In the genomic region with DNA sequence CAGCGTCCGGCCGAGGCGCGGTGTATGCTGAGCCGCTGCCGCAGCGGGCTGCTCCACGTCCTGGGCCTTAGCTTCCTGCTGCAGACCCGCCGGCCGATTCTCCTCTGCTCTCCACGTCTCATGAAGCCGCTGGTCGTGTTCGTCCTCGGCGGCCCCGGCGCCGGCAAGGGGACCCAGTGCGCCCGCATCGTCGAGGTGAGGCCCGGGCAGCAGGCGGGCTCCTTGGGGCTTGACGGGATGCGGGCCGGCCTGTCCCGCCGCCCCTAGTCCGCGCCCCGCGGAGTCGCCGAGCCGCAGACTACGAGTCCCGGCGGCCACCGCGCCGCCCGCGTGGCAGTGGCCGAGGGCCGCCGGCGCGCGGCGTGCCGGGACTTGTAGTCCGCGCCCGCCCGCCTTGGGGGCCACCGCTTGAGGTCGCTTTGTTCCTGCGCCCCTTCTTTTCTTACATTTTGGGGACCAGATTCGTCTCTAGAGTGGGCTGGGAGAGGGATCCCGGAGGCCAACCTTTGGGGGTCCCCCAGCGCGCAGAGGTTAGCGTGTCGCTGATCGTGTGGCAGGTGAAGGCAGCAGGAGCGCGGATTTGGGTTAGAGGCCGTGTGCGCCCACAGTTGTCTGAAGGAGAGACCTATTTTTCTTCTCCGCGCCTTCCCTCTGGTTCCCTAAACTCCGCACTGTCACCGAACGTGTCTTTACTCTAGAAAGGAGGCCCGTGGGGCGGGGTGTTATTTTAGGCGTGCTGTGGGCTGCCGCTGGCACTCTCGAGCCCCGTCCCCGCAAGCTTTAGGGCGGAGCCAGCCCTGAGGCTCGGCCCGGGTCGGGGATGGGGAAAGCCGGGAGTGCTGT, we compare ENCODE assay signal across 1 cellular context.
TF ChIP-seq lines count a peak whose summit lies in the region.

No MANE protein-coding gene starts in this region.

TF ChIP-seq in HepG2, 621 proteins besides CTCF, POLR2A, EP300 and RAD21 (continued from another document and continues in another):
- TF ChIP-seq, protein P1, sequence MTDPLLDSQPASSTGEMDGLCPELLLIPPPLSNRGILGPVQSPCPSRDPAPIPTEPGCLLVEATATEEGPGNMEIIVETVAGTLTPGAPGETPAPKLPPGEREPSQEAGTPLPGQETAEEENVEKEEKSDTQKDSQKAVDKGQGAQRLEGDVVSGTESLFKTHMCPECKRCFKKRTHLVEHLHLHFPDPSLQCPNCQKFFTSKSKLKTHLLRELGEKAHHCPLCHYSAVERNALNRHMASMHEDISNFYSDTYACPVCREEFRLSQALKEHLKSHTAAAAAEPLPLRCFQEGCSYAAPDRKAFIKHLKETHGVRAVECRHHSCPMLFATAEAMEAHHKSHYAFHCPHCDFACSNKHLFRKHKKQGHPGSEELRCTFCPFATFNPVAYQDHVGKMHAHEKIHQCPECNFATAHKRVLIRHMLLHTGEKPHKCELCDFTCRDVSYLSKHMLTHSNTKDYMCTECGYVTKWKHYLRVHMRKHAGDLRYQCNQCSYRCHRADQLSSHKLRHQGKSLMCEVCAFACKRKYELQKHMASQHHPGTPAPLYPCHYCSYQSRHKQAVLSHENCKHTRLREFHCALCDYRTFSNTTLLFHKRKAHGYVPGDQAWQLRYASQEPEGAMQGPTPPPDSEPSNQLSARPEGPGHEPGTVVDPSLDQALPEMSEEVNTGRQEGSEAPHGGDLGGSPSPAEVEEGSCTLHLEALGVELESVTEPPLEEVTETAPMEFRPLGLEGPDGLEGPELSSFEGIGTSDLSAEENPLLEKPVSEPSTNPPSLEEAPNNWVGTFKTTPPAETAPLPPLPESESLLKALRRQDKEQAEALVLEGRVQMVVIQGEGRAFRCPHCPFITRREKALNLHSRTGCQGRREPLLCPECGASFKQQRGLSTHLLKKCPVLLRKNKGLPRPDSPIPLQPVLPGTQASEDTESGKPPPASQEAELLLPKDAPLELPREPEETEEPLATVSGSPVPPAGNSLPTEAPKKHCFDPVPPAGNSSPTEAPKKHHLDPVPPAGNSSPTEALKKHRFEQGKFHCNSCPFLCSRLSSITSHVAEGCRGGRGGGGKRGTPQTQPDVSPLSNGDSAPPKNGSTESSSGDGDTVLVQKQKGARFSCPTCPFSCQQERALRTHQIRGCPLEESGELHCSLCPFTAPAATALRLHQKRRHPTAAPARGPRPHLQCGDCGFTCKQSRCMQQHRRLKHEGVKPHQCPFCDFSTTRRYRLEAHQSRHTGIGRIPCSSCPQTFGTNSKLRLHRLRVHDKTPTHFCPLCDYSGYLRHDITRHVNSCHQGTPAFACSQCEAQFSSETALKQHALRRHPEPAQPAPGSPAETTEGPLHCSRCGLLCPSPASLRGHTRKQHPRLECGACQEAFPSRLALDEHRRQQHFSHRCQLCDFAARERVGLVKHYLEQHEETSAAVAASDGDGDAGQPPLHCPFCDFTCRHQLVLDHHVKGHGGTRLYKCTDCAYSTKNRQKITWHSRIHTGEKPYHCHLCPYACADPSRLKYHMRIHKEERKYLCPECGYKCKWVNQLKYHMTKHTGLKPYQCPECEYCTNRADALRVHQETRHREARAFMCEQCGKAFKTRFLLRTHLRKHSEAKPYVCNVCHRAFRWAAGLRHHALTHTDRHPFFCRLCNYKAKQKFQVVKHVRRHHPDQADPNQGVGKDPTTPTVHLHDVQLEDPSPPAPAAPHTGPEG (CRISPR knock-in tag; IDR thresholded peaks at IDR 0.05), result peak; percentile 70; the same call in 1 of the 2 replicates
- TF ChIP-seq ZNF430 (CRISPR knock-in tag; IDR thresholded peaks at IDR 0.05) (peak; percentile 27; the same call in 1 of the 2 replicates), TAF1 (CRISPR knock-in tag; IDR thresholded peaks at IDR 0.05) (peak; percentile 61), ZNF747 (CRISPR knock-in tag; IDR thresholded peaks at IDR 0.05; ENCODE audit: borderline replicate concordance) (0 out of 2 replicates have a peak, but pooled peaks have one; percentile 1), GTF3A (CRISPR knock-in tag; conservative IDR thresholded peaks at IDR 0.05) (no peak), ZNF570 (CRISPR knock-in tag; IDR thresholded peaks at IDR 0.05; ENCODE audit: borderline replicate concordance) (no peak), EEA1 (CRISPR knock-in tag; IDR thresholded peaks at IDR 0.05; ENCODE audit: borderline replicate concordance) (no peak), XRCC5 (optimal IDR thresholded peaks at IDR 0.05; ENCODE audit: low read length) (peak; percentile 78), SAFB2 (CRISPR knock-in tag; IDR thresholded peaks at IDR 0.05; ENCODE audit: borderline replicate concordance, low read depth) (peak; percentile 37; the same call in 1 of the 2 replicates), ZNF256 (CRISPR knock-in tag; conservative IDR thresholded peaks at IDR 0.05) (peak; percentile 77; the same call in 1 of the 2 replicates), PHF20 (CRISPR knock-in tag; IDR thresholded peaks at IDR 0.05) (peak; percentile 59), REL (CRISPR knock-in tag; conservative IDR thresholded peaks at IDR 0.05) (peak; percentile 65; the same call in 1 of the 2 replicates), ASH2L (IDR thresholded peaks at IDR 0.05; ENCODE audit: insufficient read length, low read depth, low read length) (peak; percentile 78), CREM (IDR thresholded peaks at IDR 0.05) (peak; percentile 35; the same call in 1 of the 2 replicates), CREM (CRISPR knock-in tag; IDR thresholded peaks at IDR 0.05) (no peak), GZF1 (CRISPR knock-in tag; IDR thresholded peaks at IDR 0.05) (peak; percentile 43; the same call in 1 of the 2 replicates), ZFP37 (CRISPR knock-in tag; IDR thresholded peaks at IDR 0.05; ENCODE audit: borderline replicate concordance) (0 out of 2 replicates have a peak, but pooled peaks have one; percentile 41), SRY (CRISPR knock-in tag; IDR thresholded peaks at IDR 0.05) (peak; percentile 45; the same call in 1 of the 2 replicates), ZBTB7A (CRISPR knock-in tag; IDR thresholded peaks at IDR 0.05) (0 out of 2 replicates have a peak, but pooled peaks have one; percentile 26), ZNF543 (CRISPR knock-in tag; IDR thresholded peaks at IDR 0.05) (0 out of 2 replicates have a peak, but pooled peaks have one; percentile 23), JARID2 (CRISPR knock-in tag; IDR thresholded peaks at IDR 0.05; ENCODE audit: insufficient replicate concordance) (no peak), HDAC1 (CRISPR knock-in tag; IDR thresholded peaks at IDR 0.05) (peak; percentile 43), CBX1 (IDR thresholded peaks at IDR 0.05; ENCODE audit: low read depth) (no peak), MAZ (IDR thresholded peaks at IDR 0.05; ENCODE audit: borderline replicate concordance, low read depth, low read length) (no peak; the same call in 1 of the 2 replicates), MAZ (CRISPR knock-in tag; IDR thresholded peaks at IDR 0.05; ENCODE audit: low read depth) (peak; percentile 10; the same call in 1 of the 2 replicates), ARID2 (CRISPR knock-in tag; IDR thresholded peaks at IDR 0.05; ENCODE audit: borderline replicate concordance) (0 out of 2 replicates have a peak, but pooled peaks have one; percentile 50), SP5 (CRISPR knock-in tag; IDR thresholded peaks at IDR 0.05; ENCODE audit: borderline replicate concordance, low read depth) (peak; percentile 54; the same call in 1 of the 2 replicates), NCOA2 (CRISPR knock-in tag; IDR thresholded peaks at IDR 0.05) (no peak), HNRNPLL (IDR thresholded peaks at IDR 0.05; ENCODE audit: low read depth, low read length, poor library complexity, severe bottlenecking) (peak; percentile 56), ZNF792 (CRISPR knock-in tag; IDR thresholded peaks at IDR 0.05) (no peak), NR2C2 (CRISPR knock-in tag; IDR thresholded peaks at IDR 0.05; ENCODE audit: borderline replicate concordance) (peak; percentile 73), NAIF1 (CRISPR knock-in tag; IDR thresholded peaks at IDR 0.05; ENCODE audit: borderline replicate concordance) (no peak)
- TF ChIP-seq, protein P2, sequence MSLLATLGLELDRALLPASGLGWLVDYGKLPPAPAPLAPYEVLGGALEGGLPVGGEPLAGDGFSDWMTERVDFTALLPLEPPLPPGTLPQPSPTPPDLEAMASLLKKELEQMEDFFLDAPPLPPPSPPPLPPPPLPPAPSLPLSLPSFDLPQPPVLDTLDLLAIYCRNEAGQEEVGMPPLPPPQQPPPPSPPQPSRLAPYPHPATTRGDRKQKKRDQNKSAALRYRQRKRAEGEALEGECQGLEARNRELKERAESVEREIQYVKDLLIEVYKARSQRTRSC (CRISPR knock-in tag; IDR thresholded peaks at IDR 0.05; ENCODE audit: low read depth), result no peak
- TF ChIP-seq, protein P3, sequence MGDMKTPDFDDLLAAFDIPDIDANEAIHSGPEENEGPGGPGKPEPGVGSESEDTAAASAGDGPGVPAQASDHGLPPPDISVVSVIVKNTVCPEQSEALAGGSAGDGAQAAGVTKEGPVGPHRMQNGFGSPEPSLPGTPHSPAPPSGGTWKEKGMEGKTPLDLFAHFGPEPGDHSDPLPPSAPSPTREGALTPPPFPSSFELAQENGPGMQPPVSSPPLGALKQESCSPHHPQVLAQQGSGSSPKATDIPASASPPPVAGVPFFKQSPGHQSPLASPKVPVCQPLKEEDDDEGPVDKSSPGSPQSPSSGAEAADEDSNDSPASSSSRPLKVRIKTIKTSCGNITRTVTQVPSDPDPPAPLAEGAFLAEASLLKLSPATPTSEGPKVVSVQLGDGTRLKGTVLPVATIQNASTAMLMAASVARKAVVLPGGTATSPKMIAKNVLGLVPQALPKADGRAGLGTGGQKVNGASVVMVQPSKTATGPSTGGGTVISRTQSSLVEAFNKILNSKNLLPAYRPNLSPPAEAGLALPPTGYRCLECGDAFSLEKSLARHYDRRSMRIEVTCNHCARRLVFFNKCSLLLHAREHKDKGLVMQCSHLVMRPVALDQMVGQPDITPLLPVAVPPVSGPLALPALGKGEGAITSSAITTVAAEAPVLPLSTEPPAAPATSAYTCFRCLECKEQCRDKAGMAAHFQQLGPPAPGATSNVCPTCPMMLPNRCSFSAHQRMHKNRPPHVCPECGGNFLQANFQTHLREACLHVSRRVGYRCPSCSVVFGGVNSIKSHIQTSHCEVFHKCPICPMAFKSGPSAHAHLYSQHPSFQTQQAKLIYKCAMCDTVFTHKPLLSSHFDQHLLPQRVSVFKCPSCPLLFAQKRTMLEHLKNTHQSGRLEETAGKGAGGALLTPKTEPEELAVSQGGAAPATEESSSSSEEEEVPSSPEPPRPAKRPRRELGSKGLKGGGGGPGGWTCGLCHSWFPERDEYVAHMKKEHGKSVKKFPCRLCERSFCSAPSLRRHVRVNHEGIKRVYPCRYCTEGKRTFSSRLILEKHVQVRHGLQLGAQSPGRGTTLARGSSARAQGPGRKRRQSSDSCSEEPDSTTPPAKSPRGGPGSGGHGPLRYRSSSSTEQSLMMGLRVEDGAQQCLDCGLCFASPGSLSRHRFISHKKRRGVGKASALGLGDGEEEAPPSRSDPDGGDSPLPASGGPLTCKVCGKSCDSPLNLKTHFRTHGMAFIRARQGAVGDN (CRISPR knock-in tag; IDR thresholded peaks at IDR 0.05), result peak; percentile 91
- TF ChIP-seq, protein P4, sequence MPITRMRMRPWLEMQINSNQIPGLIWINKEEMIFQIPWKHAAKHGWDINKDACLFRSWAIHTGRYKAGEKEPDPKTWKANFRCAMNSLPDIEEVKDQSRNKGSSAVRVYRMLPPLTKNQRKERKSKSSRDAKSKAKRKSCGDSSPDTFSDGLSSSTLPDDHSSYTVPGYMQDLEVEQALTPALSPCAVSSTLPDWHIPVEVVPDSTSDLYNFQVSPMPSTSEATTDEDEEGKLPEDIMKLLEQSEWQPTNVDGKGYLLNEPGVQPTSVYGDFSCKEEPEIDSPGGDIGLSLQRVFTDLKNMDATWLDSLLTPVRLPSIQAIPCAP (CRISPR knock-in tag; IDR thresholded peaks at IDR 0.05; ENCODE audit: low read depth), result no peak
- TF ChIP-seq, protein P5, sequence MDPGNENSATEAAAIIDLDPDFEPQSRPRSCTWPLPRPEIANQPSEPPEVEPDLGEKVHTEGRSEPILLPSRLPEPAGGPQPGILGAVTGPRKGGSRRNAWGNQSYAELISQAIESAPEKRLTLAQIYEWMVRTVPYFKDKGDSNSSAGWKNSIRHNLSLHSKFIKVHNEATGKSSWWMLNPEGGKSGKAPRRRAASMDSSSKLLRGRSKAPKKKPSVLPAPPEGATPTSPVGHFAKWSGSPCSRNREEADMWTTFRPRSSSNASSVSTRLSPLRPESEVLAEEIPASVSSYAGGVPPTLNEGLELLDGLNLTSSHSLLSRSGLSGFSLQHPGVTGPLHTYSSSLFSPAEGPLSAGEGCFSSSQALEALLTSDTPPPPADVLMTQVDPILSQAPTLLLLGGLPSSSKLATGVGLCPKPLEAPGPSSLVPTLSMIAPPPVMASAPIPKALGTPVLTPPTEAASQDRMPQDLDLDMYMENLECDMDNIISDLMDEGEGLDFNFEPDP (CRISPR knock-in tag; conservative IDR thresholded peaks at IDR 0.05), result no peak
- TF ChIP-seq, protein P6, sequence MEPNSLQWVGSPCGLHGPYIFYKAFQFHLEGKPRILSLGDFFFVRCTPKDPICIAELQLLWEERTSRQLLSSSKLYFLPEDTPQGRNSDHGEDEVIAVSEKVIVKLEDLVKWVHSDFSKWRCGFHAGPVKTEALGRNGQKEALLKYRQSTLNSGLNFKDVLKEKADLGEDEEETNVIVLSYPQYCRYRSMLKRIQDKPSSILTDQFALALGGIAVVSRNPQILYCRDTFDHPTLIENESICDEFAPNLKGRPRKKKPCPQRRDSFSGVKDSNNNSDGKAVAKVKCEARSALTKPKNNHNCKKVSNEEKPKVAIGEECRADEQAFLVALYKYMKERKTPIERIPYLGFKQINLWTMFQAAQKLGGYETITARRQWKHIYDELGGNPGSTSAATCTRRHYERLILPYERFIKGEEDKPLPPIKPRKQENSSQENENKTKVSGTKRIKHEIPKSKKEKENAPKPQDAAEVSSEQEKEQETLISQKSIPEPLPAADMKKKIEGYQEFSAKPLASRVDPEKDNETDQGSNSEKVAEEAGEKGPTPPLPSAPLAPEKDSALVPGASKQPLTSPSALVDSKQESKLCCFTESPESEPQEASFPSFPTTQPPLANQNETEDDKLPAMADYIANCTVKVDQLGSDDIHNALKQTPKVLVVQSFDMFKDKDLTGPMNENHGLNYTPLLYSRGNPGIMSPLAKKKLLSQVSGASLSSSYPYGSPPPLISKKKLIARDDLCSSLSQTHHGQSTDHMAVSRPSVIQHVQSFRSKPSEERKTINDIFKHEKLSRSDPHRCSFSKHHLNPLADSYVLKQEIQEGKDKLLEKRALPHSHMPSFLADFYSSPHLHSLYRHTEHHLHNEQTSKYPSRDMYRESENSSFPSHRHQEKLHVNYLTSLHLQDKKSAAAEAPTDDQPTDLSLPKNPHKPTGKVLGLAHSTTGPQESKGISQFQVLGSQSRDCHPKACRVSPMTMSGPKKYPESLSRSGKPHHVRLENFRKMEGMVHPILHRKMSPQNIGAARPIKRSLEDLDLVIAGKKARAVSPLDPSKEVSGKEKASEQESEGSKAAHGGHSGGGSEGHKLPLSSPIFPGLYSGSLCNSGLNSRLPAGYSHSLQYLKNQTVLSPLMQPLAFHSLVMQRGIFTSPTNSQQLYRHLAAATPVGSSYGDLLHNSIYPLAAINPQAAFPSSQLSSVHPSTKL (CRISPR knock-in tag; IDR thresholded peaks at IDR 0.05), result peak; percentile 60
- TF ChIP-seq, protein P7, sequence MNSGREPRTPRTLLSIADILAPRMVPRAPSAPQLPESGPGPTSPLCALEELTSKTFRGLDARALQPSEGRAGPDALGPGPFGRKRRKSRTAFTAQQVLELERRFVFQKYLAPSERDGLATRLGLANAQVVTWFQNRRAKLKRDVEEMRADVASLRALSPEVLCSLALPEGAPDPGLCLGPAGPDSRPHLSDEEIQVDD (CRISPR knock-in tag; IDR thresholded peaks at IDR 0.05; ENCODE audit: borderline replicate concordance), result no peak
- TF ChIP-seq, protein P8, sequence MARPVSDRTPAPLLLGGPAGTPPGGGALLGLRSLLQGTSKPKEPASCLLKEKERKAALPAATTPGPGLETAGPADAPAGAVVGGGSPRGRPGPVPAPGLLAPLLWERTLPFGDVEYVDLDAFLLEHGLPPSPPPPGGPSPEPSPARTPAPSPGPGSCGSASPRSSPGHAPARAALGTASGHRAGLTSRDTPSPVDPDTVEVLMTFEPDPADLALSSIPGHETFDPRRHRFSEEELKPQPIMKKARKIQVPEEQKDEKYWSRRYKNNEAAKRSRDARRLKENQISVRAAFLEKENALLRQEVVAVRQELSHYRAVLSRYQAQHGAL (CRISPR knock-in tag; IDR thresholded peaks at IDR 0.05; ENCODE audit: not compliant biosample characterization), result no peak
